ENCODE assay signal across 8 cellular contexts in the genomic region with DNA sequence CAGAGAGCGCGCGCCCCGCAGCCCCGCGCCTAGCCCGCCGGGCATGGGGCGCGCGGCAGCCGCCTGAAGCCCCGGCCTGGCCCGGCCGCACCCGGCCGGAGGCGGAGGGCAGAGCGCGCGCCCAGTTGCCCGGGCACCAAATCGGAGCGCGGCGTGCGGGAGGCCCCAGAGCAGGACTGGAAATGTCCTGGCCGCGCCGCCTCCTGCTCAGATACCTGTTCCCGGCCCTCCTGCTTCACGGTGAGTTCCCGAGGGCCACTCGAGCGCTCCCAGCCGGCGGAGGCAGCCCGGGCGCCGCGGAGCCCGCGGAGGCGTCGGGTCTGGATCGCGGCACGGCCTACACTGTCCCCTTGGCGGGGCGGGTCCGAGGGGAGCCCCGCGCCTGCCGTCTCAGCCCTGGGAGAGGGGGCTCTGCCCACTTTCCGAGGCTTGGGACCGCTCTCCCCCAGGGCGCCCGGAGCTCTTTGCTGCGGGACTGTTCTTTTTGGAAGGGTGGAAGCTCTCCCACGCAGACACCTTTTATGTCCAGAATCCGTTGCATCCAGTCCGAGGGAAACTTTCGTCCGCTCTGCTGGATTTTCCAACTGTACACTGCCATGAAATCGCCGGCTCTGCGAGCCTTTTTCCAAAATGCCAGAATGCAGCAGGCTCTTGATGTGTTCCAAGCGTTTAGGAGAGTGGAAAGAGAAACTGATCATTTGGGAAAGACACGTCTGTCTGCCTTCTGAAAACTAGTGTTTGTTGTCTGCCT. TPM values are rescaled to one million over a fixed set of nuclear protein-coding genes. Genes with fewer than 3 reads are reported as not detected.
DNase-seq lines count a peak whose midpoint lies in the region; ATAC-seq, FAIRE-seq and TF ChIP-seq lines count a peak whose summit lies in the region.

No MANE protein-coding gene starts in this region.

- TF ChIP-seq CTCF in cardiac muscle cell (IDR thresholded peaks at IDR 0.05; ENCODE audit: low read depth, low read length) (no peak), coronary artery (IDR thresholded peaks at IDR 0.05) (no peak)

- H3K4me3 ChIP-seq in cardiac muscle cell, result peak overlapping the region; percentile 85
- H3K4me3 ChIP-seq in coronary artery, result peak overlapping the region; percentile 78
- peak overlapping the region; percentile 34 for H3K4me3 ChIP-seq in mononuclear cell (ENCODE audit: low read length)

- H3K4me1 ChIP-seq in cardiac muscle cell (ENCODE audit: low read depth) (peaks cover 15% of the 10 kb centered on the region), mononuclear cell (ENCODE audit: insufficient read depth, low read length) (peaks cover 14% of the 10 kb centered on the region)

- peaks cover 12% of the 10 kb centered on the region for H3K27me3 ChIP-seq in cardiac muscle cell
- H3K27me3 ChIP-seq in mononuclear cell (ENCODE audit: insufficient read depth, low read length), result peaks cover 58% of the 10 kb centered on the region

- no peaks in the 10 kb centered on the region for H3K36me3 ChIP-seq in cardiac muscle cell

- intact Hi-C loops in cardiac septum (cut with DNase I), result no loop called here

- H3K27ac ChIP-seq in cardiac muscle cell (peak overlapping the region; percentile 62), coronary artery (peak overlapping the region; percentile 86 to 91)

- no peak for TF ChIP-seq POLR2A in GM12891 (IDR thresholded peaks at IDR 0.05; ENCODE audit: low read depth, low read length)

- FAIRE-seq in GM12891 (lab: Jason Lieb, UNC), result no peak

- H3K9me3 ChIP-seq in cardiac muscle cell (ENCODE audit: low read depth) (no peaks in the 10 kb centered on the region), mononuclear cell (ENCODE audit: low read depth, low read length) (no peaks in the 10 kb centered on the region)

- ATAC-seq in GM21381 (IDR thresholded peaks at IDR 0.05; ENCODE audit: unreplicated experiment), result no peak
- no peak for ATAC-seq in HG02623 (IDR thresholded peaks at IDR 0.05; ENCODE audit: unreplicated experiment)

- DNase-seq in cardiac muscle cell (ENCODE audit: low read depth in 1 of 2, low spot score in 1 of 2), result peak; percentile 36 to 56
- DNase-seq in cardiac septum (ENCODE audit: low spot score), result no peak
- no peak for DNase-seq in coronary artery (ENCODE audit: low spot score)
- no peak for DNase-seq in DMS153 treated with DMSO at 0.1 percent for 48 hours (lab: John Stamatoyannopoulos, UW; ENCODE audit: unreplicated experiment)
- no peak for DNase-seq in GM12891 (ENCODE audit: insufficient read length, low spot score)

TF ChIP-seq in GM12891, 5 proteins besides CTCF, POLR2A, EP300 and RAD21:
- TF ChIP-seq TAF1 (IDR thresholded peaks at IDR 0.05; ENCODE audit: low read depth, low read length) (no peak), POU2F2 (IDR thresholded peaks at IDR 0.05; ENCODE audit: low read depth, low read length) (no peak), POLR2AphosphoS5 (IDR thresholded peaks at IDR 0.05; ENCODE audit: low read depth, low read length) (no peak), SPI1 (IDR thresholded peaks at IDR 0.05; ENCODE audit: low read depth, low read length) (no peak), PAX5 (IDR thresholded peaks at IDR 0.05; ENCODE audit: insufficient read depth, low read length, severe bottlenecking) (no peak)
TF ChIP-seq in GM12891: peak in this region for 0.

RNA-seq across cellular contexts. Expression of gene APCDD1, which starts 0.5 kb away (rescaled TPM):
- total RNA-seq in cardiac muscle cell (30.8 and 32.8 TPM in 2 replicates), cardiac septum (9.9 TPM), mononuclear cell (under 0.01 TPM)
- 35.7 and 51.2 TPM in 2 replicates for polyA plus RNA-seq in cardiac muscle cell
- polyA plus RNA-seq in GM12891 (2012; ENCODE audit: low read depth, missing spikeins), result not detected

Comparison
In these comparisons a context has a peak if more than half of its experiments do, and no peak if none do; other contexts are left out.
1. DNase-seq: peak in cardiac muscle cell (2 of 2); none in cardiac septum (single experiment), coronary artery (single experiment), DMS153 treated with DMSO at 0.1 percent for 48 hours (single experiment) and GM12891 (single experiment).
2. H3K4me3 ChIP-seq: peak in every context shown above with its lines; median percentile 85 in cardiac muscle cell; 78 in coronary artery; 34 in mononuclear cell.
3. RNA of gene APCDD1, which starts 0.5 kb away (total RNA-seq): 30.8 to 32.8 TPM in cardiac muscle cell and 9.9 TPM in cardiac septum (single experiment); under 0.01 TPM in mononuclear cell (single experiment); every median in the first group is over 10 times any median in the second.